ENCODE assay signal across 10 cellular contexts in the genomic region with DNA sequence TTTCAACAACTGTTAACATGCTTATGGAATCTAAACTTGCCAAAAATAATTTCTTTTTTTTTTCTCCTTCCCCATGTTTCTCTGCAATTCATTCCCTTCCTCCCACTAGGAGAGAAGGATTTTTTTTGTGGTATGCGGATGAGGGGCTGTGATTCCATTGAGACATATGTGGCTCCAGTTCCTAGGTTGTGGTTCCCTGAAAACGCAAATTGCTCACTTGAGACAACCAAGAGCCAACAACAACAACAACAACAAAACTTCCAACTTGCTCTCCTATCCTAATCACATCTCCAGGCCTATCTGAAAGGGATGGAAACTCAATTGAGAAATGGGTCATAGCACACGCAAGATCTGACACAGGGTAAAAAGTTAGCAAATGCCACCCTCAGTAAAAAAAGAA.
"Had no signal": no experiment of that assay in that cellular context is flagged by ENCODE, and none has a peak within 500 bp of the region (broad histone marks: within the 10 kb centered on the region; RNA-seq: fewer than 3 reads in every experiment).

No MANE protein-coding gene starts in this region.

- H3K27me3 ChIP-seq: ovary, spleen, suprapubic skin, upper lobe of right lung had no signal

- ATAC-seq: stimulated activated memory B cell treated with anti-CD40 and anti-IgM and Interleukin-4, amounts not matched to agents 10 μg/mL and 1 μg/mL and 100 μg/mL, for 72 hours had no signal

- H3K4me3 Mint-ChIP-seq: activated CD8-positive, alpha-beta T cell treated with anti-CD3 and anti-CD28 coated beads, Interleukin-2, amount 10 ng/mL, durations not matched to agents 7 days and 5 days; activated naive CD8-positive, alpha-beta T cell treated with anti-CD3 and anti-CD28 coated beads, Interleukin-2, amount 50 U/mL, for 24 hours; activated T-helper 1 cell treated with anti-CD3 and anti-CD28 coated beads, Interleukin-12 subunit alpha, Interleukin-12 subunit beta, Interleukin-2, Interleukin-4 antibody, amounts not matched to agents 30 ng/mL and 10 ng/mL and 1 ng/mL, durations not matched to agents 14 hours and 24 hours and 36 hours; brain; endodermal cell; stimulated activated memory B cell treated with anti-CD40 and anti-IgM and Interleukin-4, amounts not matched to agents 10 μg/mL and 1 μg/mL and 100 μg/mL, for 72 hours had no signal

- H3K9me3 Mint-ChIP-seq: activated naive CD8-positive, alpha-beta T cell treated with anti-CD3 and anti-CD28 coated beads, Interleukin-2, amount 50 U/mL, for 24 hours; activated T-helper 1 cell treated with anti-CD3 and anti-CD28 coated beads, Interleukin-12 subunit alpha, Interleukin-12 subunit beta, Interleukin-2, Interleukin-4 antibody, amounts not matched to agents 30 ng/mL and 10 ng/mL and 1 ng/mL, durations not matched to agents 14 hours and 24 hours and 36 hours; stimulated activated memory B cell treated with anti-CD40 and anti-IgM and Interleukin-4, amounts not matched to agents 10 μg/mL and 1 μg/mL and 100 μg/mL, for 72 hours had no signal

- H3K27ac ChIP-seq: ovary, spleen, suprapubic skin, upper lobe of right lung had no signal

- H3K36me3 ChIP-seq: ovary, spleen, suprapubic skin, upper lobe of right lung had no signal

- H3K4me3 ChIP-seq: ovary, spleen, suprapubic skin, upper lobe of right lung had no signal

- H3K4me1 ChIP-seq: suprapubic skin, upper lobe of right lung had no signal

- H3K9me3 ChIP-seq: ovary, spleen, suprapubic skin, upper lobe of right lung had no signal

- H3K4me1 Mint-ChIP-seq: activated naive CD8-positive, alpha-beta T cell treated with anti-CD3 and anti-CD28 coated beads, Interleukin-2, amount 50 U/mL, for 24 hours had no signal

- H3K27me3 Mint-ChIP-seq: activated naive CD8-positive, alpha-beta T cell treated with anti-CD3 and anti-CD28 coated beads, Interleukin-2, amount 50 U/mL, for 24 hours; stimulated activated memory B cell treated with anti-CD40 and anti-IgM and Interleukin-4, amounts not matched to agents 10 μg/mL and 1 μg/mL and 100 μg/mL, for 72 hours had no signal

- H3K36me3 Mint-ChIP-seq: brain; stimulated activated memory B cell treated with anti-CD40 and anti-IgM and Interleukin-4, amounts not matched to agents 10 μg/mL and 1 μg/mL and 100 μg/mL, for 72 hours had no signal
